ENCODE assay signal across 15 cellular contexts in genomic region chr17:2819921-2820501, GRCh38. TPM values are rescaled to one million over a fixed set of nuclear protein-coding genes. Genes with fewer than 3 reads are reported as not detected.
DNase-seq lines count a peak whose midpoint lies in the region; ATAC-seq and TF ChIP-seq lines count a peak whose summit lies in the region.
"Had no signal": no experiment of that assay in that cellular context is flagged by ENCODE, and none has a peak within 500 bp of the region (broad histone marks: within the 10 kb centered on the region; RNA-seq: fewer than 3 reads in every experiment).

No MANE protein-coding gene starts in this region.

- H2BK5ac ChIP-seq in neuronal stem cell (ENCODE audit: low read length) = no peak overlapping the region

- H4K91ac ChIP-seq in neuronal stem cell (ENCODE audit: low read depth, low read length, poor library complexity) = no peak overlapping the region

- no peaks in the 10 kb centered on the region for H4K20me1 ChIP-seq in BLaER1
- H4K20me1 ChIP-seq in GM23338 (replicated peaks; ENCODE audit: insufficient read depth) = no peaks in the 10 kb centered on the region
- H4K20me1 ChIP-seq in smooth muscle cell (ENCODE audit: low read depth) = no peaks in the 10 kb centered on the region

- H4K8ac ChIP-seq in neuronal stem cell (ENCODE audit: low read depth, low read length) = no peak overlapping the region

- H3K27me3 Mint-ChIP-seq in GM23338 (ENCODE audit: insufficient read depth, low read depth, poor library complexity) = peaks cover 4% of the 10 kb centered on the region
- no peaks in the 10 kb centered on the region for H3K27me3 Mint-ChIP-seq in WTC11 (ENCODE audit: low read depth)
- H3K27me3 Mint-ChIP-seq: IgD-negative memory B cell had no signal

- H3K4me1 ChIP-seq in BLaER1 (peaks cover 95% of the 10 kb centered on the region), GM23338 (ENCODE audit: insufficient read depth) (no peaks in the 10 kb centered on the region), neuronal stem cell (ENCODE audit: control insufficient read depth in 2 of 2, insufficient read depth in 1 of 2, low read depth in 1 of 2, low read length in 2 of 2) (peaks cover 0 to 6% of the 10 kb centered on the region in 2 donors), smooth muscle cell (ENCODE audit: low read depth) (no peaks in the 10 kb centered on the region)

- H3K79me2 ChIP-seq in GM23338 (replicated peaks; ENCODE audit: insufficient read depth) = no peaks in the 10 kb centered on the region
- no peaks in the 10 kb centered on the region for H3K79me2 ChIP-seq in smooth muscle cell (ENCODE audit: low read depth)

- CTCF ChIA-PET in WTC11 (lab: Charles Lee) = interaction anchor here (0.6 kb wide), 3 partner anchors 12 to 65 kb away, joined by 3 to 5 read pairs (median 5); no protein-coding TSS in a partner anchor

- peak overlapping the region; percentile 67 for H3K9ac ChIP-seq in BLaER1
- H3K9ac ChIP-seq in neuronal stem cell (ENCODE audit: low read depth, low read length, poor library complexity) = no peak overlapping the region
- no peak overlapping the region for H3K9ac ChIP-seq in smooth muscle cell (ENCODE audit: low read depth)

- no peak overlapping the region for H2BK120ac ChIP-seq in neuronal stem cell (ENCODE audit: low read depth, low read length)

- TF ChIP-seq CTCF in GM23338 (conservative IDR thresholded peaks at IDR 0.05; ENCODE audit: low read depth in 2 of 2) (peak in 1 of 2 experiments; percentile 14; a peak in 1 of 4 replicates), WTC11 (IDR thresholded peaks at IDR 0.05) (no peak), smooth muscle cell (IDR thresholded peaks at IDR 0.05; ENCODE audit: borderline replicate concordance, insufficient read depth, poor library complexity, severe bottlenecking) (no peak)

- no peak overlapping the region for H3K18ac ChIP-seq in neuronal stem cell (ENCODE audit: low read length)

- no peak overlapping the region for H3K4ac ChIP-seq in neuronal stem cell (ENCODE audit: low read length)

- H3K36me3 ChIP-seq in BLaER1 = no peaks in the 10 kb centered on the region
- H3K36me3 ChIP-seq in GM23338 (ENCODE audit: insufficient read depth) = no peaks in the 10 kb centered on the region
- H3K36me3 ChIP-seq in neuronal stem cell (replicated peaks in 1 of 2; ENCODE audit: control insufficient read depth in 2 of 2, insufficient read depth in 2 of 2, low read length in 2 of 2) = no peaks in the 10 kb centered on the region
- no peaks in the 10 kb centered on the region for H3K36me3 ChIP-seq in smooth muscle cell (ENCODE audit: low read depth)

- peak; percentile 47; the same call in 2 of the 3 replicates for ATAC-seq in GM23338
- peak; percentile 59 for ATAC-seq in WTC11
- ATAC-seq: CD8-positive, alpha-beta T cell; GM12878; HepG2 had no signal

- no peak overlapping the region for H3K14ac ChIP-seq in neuronal stem cell (ENCODE audit: low read length)

- H3F3A ChIP-seq in GM23338 (replicated peaks; ENCODE audit: low read depth) = 0 out of 2 replicates have a peak, but pooled peaks cover under 1% of the 10 kb centered on the region
- no peaks in the 10 kb centered on the region for H3F3A ChIP-seq in smooth muscle cell (ENCODE audit: low read depth)

- H3K4me2 ChIP-seq in BLaER1 (peak overlapping the region; percentile 77), GM23338 (no peak overlapping the region), neuronal stem cell (ENCODE audit: insufficient read depth, low read length, poor library complexity, severe bottlenecking) (no peak overlapping the region), smooth muscle cell (no peak overlapping the region)

- WGBS in neuronal stem cell (ENCODE audit: extremely low coverage in 2 of 2, insufficient read length in 2 of 2, insufficient replicate concordance in 1 of 2), 2 donors = no CpG with 5 or more reads among the region's 11 CpGs
- WGBS in smooth muscle cell (ENCODE audit: low lambda C conversion rate) = 90% methylated on average over 11 of the region's 11 CpGs

- no peak overlapping the region for H3K4me3 Mint-ChIP-seq in GM23338
- no peak overlapping the region for H3K4me3 Mint-ChIP-seq in WTC11
- H3K4me3 Mint-ChIP-seq: CD8-positive, alpha-beta T cell; H9 had no signal

- H3K4me3 ChIP-seq in BLaER1 (no peak overlapping the region), GM23338 (no peak overlapping the region), neuronal stem cell (ENCODE audit: low read length in 2 of 2) (no peak overlapping the region), smooth muscle cell (no peak overlapping the region)
- H3K4me3 ChIP-seq: GM12878 had no signal

- no peak overlapping the region for H2AK5ac ChIP-seq in neuronal stem cell (ENCODE audit: low read depth, low read length)

- no peak overlapping the region for H3K27ac Mint-ChIP-seq in GM23338
- no peak overlapping the region for H3K27ac Mint-ChIP-seq in WTC11
- H3K27ac Mint-ChIP-seq: CD8-positive, alpha-beta T cell had no signal

- H3K27me3 ChIP-seq in BLaER1 (no peaks in the 10 kb centered on the region), GM23338 (ENCODE audit: insufficient read depth) (no peaks in the 10 kb centered on the region), neuronal stem cell (ENCODE audit: control insufficient read depth in 3 of 3, insufficient read depth in 3 of 3, low read depth in 1 of 3, low read length in 3 of 3) (no peaks in the 10 kb centered on the region), smooth muscle cell (ENCODE audit: low read depth) (no peaks in the 10 kb centered on the region)

- peak overlapping the region; percentile 94 for H3K27ac ChIP-seq in BLaER1
- H3K27ac ChIP-seq in GM23338 (ENCODE audit: low read depth) = no peak overlapping the region
- H3K27ac ChIP-seq in neuronal stem cell (replicated peaks; ENCODE audit: low read length) = no peak overlapping the region
- H3K27ac ChIP-seq in smooth muscle cell (ENCODE audit: low read depth) = no peak overlapping the region

- no peak overlapping the region for H2AFZ ChIP-seq in GM23338
- no peak overlapping the region for H2AFZ ChIP-seq in neuronal stem cell (ENCODE audit: low read length)
- no peak overlapping the region for H2AFZ ChIP-seq in smooth muscle cell (ENCODE audit: low read depth)

- H3K9me3 Mint-ChIP-seq in GM23338 (no peaks in the 10 kb centered on the region), WTC11 (no peaks in the 10 kb centered on the region)
- H3K9me3 Mint-ChIP-seq: CD8-positive, alpha-beta T cell; H9; IgD-negative memory B cell had no signal

- H3K9me3 ChIP-seq in BLaER1 (no peaks in the 10 kb centered on the region), neuronal stem cell (replicated peaks in 1 of 2; ENCODE audit: control insufficient read depth in 2 of 2, insufficient read depth in 1 of 2, low read depth in 1 of 2, low read length in 2 of 2) (no peaks in the 10 kb centered on the region), smooth muscle cell (replicated peaks; ENCODE audit: low read depth) (no peaks in the 10 kb centered on the region)

- H3K4me1 Mint-ChIP-seq in GM23338 (peaks cover 4% of the 10 kb centered on the region), WTC11 (peaks cover 4% of the 10 kb centered on the region)

- POLR2A ChIA-PET in WTC11 (lab: Charles Lee) = no interaction called here

- no peaks in the 10 kb centered on the region for H3K9me2 ChIP-seq in GM23338 (ENCODE audit: insufficient read depth)

- H2BK15ac ChIP-seq in neuronal stem cell (ENCODE audit: low read length) = peak overlapping the region; percentile 49

- no peaks in the 10 kb centered on the region for H3K36me3 Mint-ChIP-seq in GM23338 (ENCODE audit: low read depth)
- H3K36me3 Mint-ChIP-seq in WTC11 = no peaks in the 10 kb centered on the region; the same call in 1 of the 2 replicates
- H3K36me3 Mint-ChIP-seq: CD8-positive, alpha-beta T cell had no signal

- H3K23ac ChIP-seq in neuronal stem cell (ENCODE audit: low read depth, low read length, poor library complexity) = no peak overlapping the region

- no peak overlapping the region for H2BK12ac ChIP-seq in neuronal stem cell (ENCODE audit: low read length)

- no peak for DNase-seq in GM23338 (ENCODE audit: low spot score)
- DNase-seq in WTC11 (ENCODE audit: low spot score) = no peak
- no peak for DNase-seq in neuronal stem cell (ENCODE audit: low spot score)
- DNase-seq in GDM1 (lab: John Stamatoyannopoulos, UW) = no peak
- no peak for DNase-seq in smooth muscle cell (lab: John Stamatoyannopoulos, UW; ENCODE audit: unreplicated experiment)
- DNase-seq in NCI-H524 (lab: John Stamatoyannopoulos, UW) = no peak
- DNase-seq: ACHN; Calu3; CD8-positive, alpha-beta T cell; DMS79 treated with DMSO at 0.1 percent for 48 hours; H9 had no signal

- peaks cover 3% of the 10 kb centered on the region for H3K79me1 ChIP-seq in neuronal stem cell (ENCODE audit: low read depth, low read length)

TF ChIP-seq in GM23338, 12 proteins besides CTCF, POLR2A, EP300 and RAD21 (continues in another document):
- no peak for TF ChIP-seq ZNF114 (CRISPR knock-in tag; IDR thresholded peaks at IDR 0.05)
- no peak for TF ChIP-seq POLR2AphosphoS5 (IDR thresholded peaks at IDR 0.05; ENCODE audit: low read depth)
- TF ChIP-seq ZNF331 (CRISPR knock-in tag; IDR thresholded peaks at IDR 0.05; ENCODE audit: low read depth) = no peak
- no peak for TF ChIP-seq STAT1 (IDR thresholded peaks at IDR 0.05; ENCODE audit: unreplicated experiment)
- no peak for TF ChIP-seq JUNB (IDR thresholded peaks at IDR 0.05; ENCODE audit: unreplicated experiment)
- no peak for TF ChIP-seq EZH2 (IDR thresholded peaks at IDR 0.05; ENCODE audit: low read depth, unreplicated experiment)
- no peak for TF ChIP-seq EZH2phosphoT487 (IDR thresholded peaks at IDR 0.05; ENCODE audit: unreplicated experiment)
- TF ChIP-seq NANOG (IDR thresholded peaks at IDR 0.05; ENCODE audit: borderline replicate concordance) = no peak

TF ChIP-seq in WTC11, 78 proteins besides CTCF, POLR2A, EP300 and RAD21 (continues in another document):
- no peak for TF ChIP-seq ELF4 (CRISPR knock-in tag; IDR thresholded peaks at IDR 0.05; ENCODE audit: low read depth)
- no peak for TF ChIP-seq TEAD1 (CRISPR knock-in tag; IDR thresholded peaks at IDR 0.05)

RNA-seq across cellular contexts. Expression of gene RAP1GAP2, which starts 23.8 kb away (rescaled TPM):
- total RNA-seq in GM23338 (2014; rRNA removed; shearing (Covaris generic)) = 40.3 and 46.1 TPM in 2 replicates
- polyA plus RNA-seq in GM23338 (2016; fragmentation: Nextera tagmentation; extraction: Ambion mirVana) (17.8 and 18.6 TPM in 2 replicates), smooth muscle cell (0.31 and 0.93 TPM in 2 replicates)
- total RNA-seq in WTC11 (2021) (64.5 to 72.8 TPM (median 65.4 TPM) in 3 replicates), smooth muscle cell (0.99 and 1.9 TPM in 2 replicates)
- polyA plus RNA-seq in neuronal stem cell (2013, experiment 1 of 2) = 2.9 TPM
- polyA plus RNA-seq in neuronal stem cell (2013, experiment 2 of 2) = 3.1 TPM

Comparison
In these comparisons a context has a peak if more than half of its experiments do, and no peak if none do; other contexts are left out.
1. RNA of gene RAP1GAP2, which starts 23.8 kb away (total RNA-seq): 64.5 to 72.8 TPM in WTC11 and 40.3 to 46.1 TPM in GM23338; 0.99 to 1.9 TPM in smooth muscle cell; every median in the first group is over 10 times any median in the second.